Comparison of ENCODE assay signal across 1 cellular context in the genomic region with DNA sequence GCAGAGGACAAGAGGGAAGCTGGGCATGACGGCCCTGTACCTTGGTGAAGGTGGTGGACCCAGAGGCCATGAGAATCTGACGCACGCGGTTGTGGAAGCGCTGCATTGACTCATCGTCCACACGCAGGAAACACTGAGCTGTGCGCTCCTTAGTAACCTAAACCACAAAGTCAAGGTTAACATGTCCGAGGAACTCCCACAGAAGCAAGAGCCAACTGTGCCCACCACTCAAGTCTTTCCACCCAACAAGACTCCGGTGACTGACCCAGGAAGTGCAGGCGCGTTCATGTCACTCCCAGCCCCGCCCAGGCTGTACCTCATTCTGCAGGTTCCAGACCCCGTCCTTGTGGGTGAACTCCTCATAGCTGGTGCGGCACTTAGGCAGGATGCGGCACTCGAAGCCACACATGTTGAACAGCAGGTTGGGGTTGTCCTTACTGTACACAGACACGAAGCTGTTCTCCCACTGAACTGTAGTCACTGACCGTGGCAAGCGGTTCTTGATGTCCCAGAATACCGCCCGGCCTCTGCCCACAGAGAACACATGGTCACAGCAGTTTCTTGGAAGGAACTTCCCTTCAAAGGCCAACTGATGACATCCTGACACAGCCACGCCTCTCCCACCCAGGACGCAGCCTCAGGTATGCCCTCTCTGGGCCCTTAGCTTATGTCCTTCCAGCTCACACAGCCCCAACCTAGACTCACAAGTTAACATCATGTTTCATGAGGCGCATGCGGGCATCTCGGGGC.
TF ChIP-seq lines count a peak whose summit lies in the region.

No MANE protein-coding gene starts in this region.

TF ChIP-seq in endothelial cell of umbilical vein, 7 proteins besides CTCF, POLR2A, EP300 and RAD21:
- no peak for TF ChIP-seq EZH2 (IDR thresholded peaks at IDR 0.05; ENCODE audit: borderline replicate concordance, low read depth, low read length, severe bottlenecking)
- TF ChIP-seq JUN (IDR thresholded peaks at IDR 0.05; ENCODE audit: borderline replicate concordance, insufficient read depth, insufficient read length, low read depth), result no peak
- no peak for TF ChIP-seq MYC (IDR thresholded peaks at IDR 0.05; ENCODE audit: low read depth, low read length)
- no peak for TF ChIP-seq POLR2AphosphoS5 (IDR thresholded peaks at IDR 0.05; ENCODE audit: insufficient read depth, low read depth, low read length)
- TF ChIP-seq GATA2 (IDR thresholded peaks at IDR 0.05; ENCODE audit: insufficient read depth, insufficient read length, low read depth, low read length), result no peak
- TF ChIP-seq FOS (IDR thresholded peaks at IDR 0.05; ENCODE audit: borderline replicate concordance, insufficient read depth, low read length), result no peak
- TF ChIP-seq, protein P1, sequence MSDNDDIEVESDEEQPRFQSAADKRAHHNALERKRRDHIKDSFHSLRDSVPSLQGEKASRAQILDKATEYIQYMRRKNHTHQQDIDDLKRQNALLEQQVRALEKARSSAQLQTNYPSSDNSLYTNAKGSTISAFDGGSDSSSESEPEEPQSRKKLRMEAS (IDR thresholded peaks at IDR 0.05; ENCODE audit: insufficient read depth, insufficient read length), result no peak
